Comparison of ENCODE assay signal across 9 cellular contexts in genomic region chr9:93154293-93154903, GRCh38. TPM values are rescaled to one million over a fixed set of nuclear protein-coding genes. Genes with fewer than 3 reads are reported as not detected.
DNase-seq lines count a peak whose midpoint lies in the region; ATAC-seq and TF ChIP-seq lines count a peak whose summit lies in the region.
"Had no signal": no experiment of that assay in that cellular context is flagged by ENCODE, and none has a peak within 500 bp of the region (broad histone marks: within the 10 kb centered on the region; RNA-seq: fewer than 3 reads in every experiment).

No MANE protein-coding gene starts in this region.

- no peaks in the 10 kb centered on the region for H4K20me1 ChIP-seq in OCI-LY7 (ENCODE audit: insufficient read depth, low read length)

- no peak overlapping the region; the same call in 1 of the 2 replicates for H2AFZ ChIP-seq in OCI-LY7 (ENCODE audit: low read length)

- peaks cover 0 to 3% (median 0%) of the 10 kb centered on the region in 3 donors for H3K27me3 Mint-ChIP-seq in CD14-positive monocyte (ENCODE audit: low read depth in 3 of 3)

- H3K27ac Mint-ChIP-seq in CD14-positive monocyte: peak overlapping the region in 1 of 7 donors; percentile 64

- no peak overlapping the region for H3K27ac ChIP-seq in OCI-LY7 (ENCODE audit: low read depth, low read length, poor library complexity, severe bottlenecking)
- no peak overlapping the region for H3K27ac ChIP-seq in brain microvascular endothelial cell

- no peak overlapping the region for H3K4me3 ChIP-seq in OCI-LY7 (ENCODE audit: low read depth, low read length, poor library complexity, severe bottlenecking)
- no peak overlapping the region for H3K4me3 ChIP-seq in brain microvascular endothelial cell (ENCODE audit: low read depth, low read length)
- H3K4me3 ChIP-seq in mucosa of descending colon: no peak overlapping the region

- H3K9me2 ChIP-seq in OCI-LY7 (ENCODE audit: insufficient read depth, low read length): no peaks in the 10 kb centered on the region

- DNase-seq in CD14-positive monocyte (ENCODE audit: low spot score): no peak
- DNase-seq in OCI-LY7 (ENCODE audit: low spot score): peak; percentile 71
- no peak for DNase-seq in brain microvascular endothelial cell
- DNase-seq in mucosa of descending colon: peak in 2 of 3 donors; percentile 45 to 51

- POLR2A ChIA-PET in OCI-LY7 (lab: Charles Lee): no interaction called here

- H3K27me3 ChIP-seq in brain microvascular endothelial cell (replicated peaks): no peaks in the 10 kb centered on the region

- H3K4me2 ChIP-seq in OCI-LY7 (ENCODE audit: low read length): no peak overlapping the region

- peak; percentile 80 for ATAC-seq in mucosa of descending colon
- no peak for ATAC-seq in GM18867 (IDR thresholded peaks at IDR 0.05; ENCODE audit: unreplicated experiment)
- ATAC-seq in GM21447 (IDR thresholded peaks at IDR 0.05; ENCODE audit: unreplicated experiment): no peak
- no peak for ATAC-seq in GM19324 (IDR thresholded peaks at IDR 0.05; ENCODE audit: low FRiP score, unreplicated experiment)

- no peaks in the 10 kb centered on the region for H3K79me2 ChIP-seq in OCI-LY7 (ENCODE audit: insufficient read depth, low read depth, low read length)

- peaks cover 0 to 3% (median 0%) of the 10 kb centered on the region in 7 donors for H3K9me3 Mint-ChIP-seq in CD14-positive monocyte

- TF ChIP-seq CTCF in CD14-positive monocyte (IDR thresholded peaks at IDR 0.05): peak; percentile 76
- peak; percentile 70 for TF ChIP-seq CTCF in GM12874 (IDR thresholded peaks at IDR 0.05; ENCODE audit: insufficient read depth, low read depth, low read length)
- TF ChIP-seq CTCF in OCI-LY7 (conservative IDR thresholded peaks at IDR 0.05; ENCODE audit: low read length): peak; percentile 96
- peak; percentile 82 for TF ChIP-seq CTCF in brain microvascular endothelial cell (IDR thresholded peaks at IDR 0.05; ENCODE audit: low read depth, low read length, missing control alignments)
- TF ChIP-seq CTCF in mucosa of descending colon (IDR thresholded peaks at IDR 0.05): peak; percentile 40

- in situ Hi-C loops in brain microvascular endothelial cell (cut with HindIII; ENCODE audit: low pct_ligation_motif_present, low sequenced_read_pairs): no loop called here

- H3K4me1 Mint-ChIP-seq in CD14-positive monocyte: peaks cover 6% of the 10 kb centered on the region

- H3K4me1 ChIP-seq in OCI-LY7 (ENCODE audit: insufficient read depth, low read length, poor library complexity, severe bottlenecking): peaks cover 15% of the 10 kb centered on the region
- H3K4me1 ChIP-seq in mucosa of descending colon (ENCODE audit: low read depth): no peaks in the 10 kb centered on the region

- CTCF ChIA-PET in OCI-LY7 (lab: Charles Lee; ENCODE audit: unreplicated experiment): interaction anchor here (0.6 to 1.0 kb wide), 4 partner anchors 13 to 299 kb away, joined by 3 read pairs; no protein-coding TSS in a partner anchor

- H3K36me3 ChIP-seq in OCI-LY7 (ENCODE audit: insufficient read depth, low read length) (no peaks in the 10 kb centered on the region), brain microvascular endothelial cell (replicated peaks) (no peaks in the 10 kb centered on the region), mucosa of descending colon (ENCODE audit: low read depth) (no peaks in the 10 kb centered on the region)

- intact Hi-C loops in CD14-positive monocyte (cut with micrococcal nuclease) (loop anchor here in 1 of 2 donors (5.0 kb wide), 1 partner anchor 47 kb away; no protein-coding TSS in a partner anchor), OCI-LY7 (cut with micrococcal nuclease; ENCODE audit: unreplicated experiment) (loop anchor here (1.0 kb wide), 1 partner anchor 45 kb away; no protein-coding TSS in a partner anchor), mucosa of descending colon (cut with DNase I, micrococcal nuclease) (loop anchor here in 1 of 2 donors (10.0 kb wide), 1 partner anchor 150 kb away; no protein-coding TSS in a partner anchor)

- H3K4me3 Mint-ChIP-seq in CD14-positive monocyte: no peak overlapping the region

- no TSS peak for BruUV-seq in OCI-LY7 (replicated peaks; lab: Mats Ljungman, UMichigan)

- H3K9me3 ChIP-seq in OCI-LY7 (ENCODE audit: low read length) (no peaks in the 10 kb centered on the region), mucosa of descending colon (no peaks in the 10 kb centered on the region)

- H3K36me3 Mint-ChIP-seq in CD14-positive monocyte: no peaks in the 10 kb centered on the region

RNA-seq across cellular contexts. Expression of gene NINJ1, which starts 20.3 kb away (rescaled TPM):
- polyA plus RNA-seq in CD14-positive monocyte: 100 to 1,000 TPM; 290 to 469 TPM
- total RNA-seq in OCI-LY7 (2014; rRNA removed; shearing (Covaris generic)): 6.2 and 13.3 TPM in 2 replicates
- total RNA-seq in OCI-LY7 (2022) (18.1 and 18.3 TPM in 2 replicates), mucosa of descending colon (10 to 100 TPM; 19.5 to 68.9 (median 23.2) TPM)

RNA-seq across cellular contexts. Expression of gene WNK2, which starts 29.5 kb away (rescaled TPM):
- not detected for polyA plus RNA-seq in CD14-positive monocyte
- 118 and 142 TPM in 2 replicates for total RNA-seq in OCI-LY7 (2014; rRNA removed; shearing (Covaris generic))
- 176 and 194 TPM in 2 replicates for total RNA-seq in OCI-LY7 (2022)
- total RNA-seq in mucosa of descending colon: 100 to 1,000 TPM; 175 to 276 (median 201) TPM
- total RNA-seq: subcutaneous adipose tissue had no signal

RNA-seq across cellular contexts. Expression of gene CARD19, which starts 58.4 kb away (rescaled TPM):
- 100 to 1,000 TPM; 130 to 137 TPM for polyA plus RNA-seq in CD14-positive monocyte
- 18.4 and 26.8 TPM in 2 replicates for total RNA-seq in OCI-LY7 (2014; rRNA removed; shearing (Covaris generic))
- total RNA-seq in OCI-LY7 (2022) (13.4 and 15.8 TPM in 2 replicates), mucosa of descending colon (10 to 100 TPM; 39.1 to 47.8 (median 44.2) TPM)

Comparison
In these comparisons a context has a peak if more than half of its experiments do, and no peak if none do; other contexts are left out.
1. DNase-seq: peak in OCI-LY7 (single experiment) and mucosa of descending colon (2 of 3); none in CD14-positive monocyte (single experiment) and brain microvascular endothelial cell (single experiment).
2. CTCF ChIP-seq: peak in every context shown above with its lines; median percentile 96 in OCI-LY7; 82 in brain microvascular endothelial cell; 76 in CD14-positive monocyte; 70 in GM12874; 40 in mucosa of descending colon.